19 cellular contexts compared by ENCODE assay signal in the genomic region with DNA sequence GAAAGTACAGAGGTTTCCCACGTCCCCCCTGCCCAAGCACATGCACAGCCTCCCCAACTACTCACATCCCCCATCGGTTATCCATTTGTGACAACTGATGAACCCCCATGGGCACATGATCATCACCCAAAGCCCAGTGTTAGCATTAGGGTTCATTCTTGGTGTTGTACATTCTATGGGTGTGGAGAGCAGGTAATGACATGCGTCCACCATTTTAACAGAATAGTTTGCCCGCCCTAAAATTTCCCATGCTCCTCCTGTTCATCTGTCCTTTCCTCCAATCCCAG.
DNase-seq lines count a peak whose midpoint lies in the region; ATAC-seq and TF ChIP-seq lines count a peak whose summit lies in the region.
"Had no signal": no experiment of that assay in that cellular context is flagged by ENCODE, and none has a peak within 500 bp of the region (broad histone marks: within the 10 kb centered on the region; RNA-seq: fewer than 3 reads in every experiment).

No MANE protein-coding gene starts in this region.

- TF ChIP-seq CTCF in OCI-LY7 (conservative IDR thresholded peaks at IDR 0.05; ENCODE audit: low read length): no peak

- no peaks in the 10 kb centered on the region for H3K9me3 Mint-ChIP-seq in activated naive CD4-positive, alpha-beta T cell treated with anti-CD3 and anti-CD28 coated beads for 36 hours
- H3K9me3 Mint-ChIP-seq: activated CD4-positive, alpha-beta memory T cell treated with anti-CD3 and anti-CD28 coated beads, Interleukin-2, amount 10 ng/mL, durations not matched to agents 7 days and 5 days; activated T-helper 2 cell treated with anti-CD3 and anti-CD28 coated beads, Interferon-gamma antibody, Interleukin-2, Interleukin-4, amounts not matched to agents 10 μg/mL and 5 μg/mL and 100 μg/mL, durations not matched to agents 14 hours and 24 hours and 36 hours; nephron; stimulated activated naive CD8-positive, alpha-beta T cell treated with anti-CD3 and anti-CD28 coated beads, Interleukin-15, amount 100 ng/mL, for 72 hours had no signal

- peaks cover 2% of the 10 kb centered on the region for H3K4me1 Mint-ChIP-seq in activated naive CD4-positive, alpha-beta T cell treated with anti-CD3 and anti-CD28 coated beads for 36 hours (ENCODE audit: low read depth)
- H3K4me1 Mint-ChIP-seq: activated CD4-positive, alpha-beta memory T cell treated with anti-CD3 and anti-CD28 coated beads, Interleukin-2, amount 10 ng/mL, durations not matched to agents 7 days and 5 days; stimulated activated naive CD8-positive, alpha-beta T cell treated with anti-CD3 and anti-CD28 coated beads, Interleukin-15, amount 100 ng/mL, for 72 hours had no signal

- H3K4me2 ChIP-seq in OCI-LY7 (ENCODE audit: low read length) (peak overlapping the region; percentile 61), GM23248 (ENCODE audit: unreplicated experiment) (no peak overlapping the region)

- no TSS peak for BruUV-seq in OCI-LY7 (replicated peaks; lab: Mats Ljungman, UMichigan)

- H3K27ac ChIP-seq in OCI-LY7 (ENCODE audit: low read depth, low read length, poor library complexity, severe bottlenecking) (peak overlapping the region; percentile 93), GM23248 (no peak overlapping the region)
- H3K27ac ChIP-seq: ascending aorta, left lung, right atrium auricular region had no signal

- CTCF ChIA-PET in OCI-LY7 (lab: Charles Lee; ENCODE audit: unreplicated experiment): no interaction called here
- CTCF ChIA-PET in activated naive CD4-positive, alpha-beta T cell treated with anti-CD3 and anti-CD28 coated beads for 36 hours (lab: Charles Lee): no interaction called here

- POLR2A ChIA-PET in OCI-LY7 (lab: Charles Lee): interaction anchor here (0.7 to 2.7 kb wide), 2 partner anchors 13 to 107 kb away, joined by 3 to 21 read pairs; a partner anchor contains a TSS

- 63 to 69% methylated on average over 4 of the region's 4 CpGs for WGBS in GM23248 (ENCODE audit: low coverage in 1 of 2, low lambda C conversion rate in 2 of 2, missing lambda C conversion rate in 2 of 2), 2 experiments

- no peaks in the 10 kb centered on the region for H3K36me3 Mint-ChIP-seq in activated naive CD4-positive, alpha-beta T cell treated with anti-CD3 and anti-CD28 coated beads for 36 hours (ENCODE audit: low read depth)

- intact Hi-C loops in OCI-LY7 (cut with micrococcal nuclease; ENCODE audit: unreplicated experiment): loop anchor here (5.0 to 10.0 kb wide), 2 partner anchors 523 to 756 kb away; a partner anchor contains a TSS
- intact Hi-C loops in activated naive CD4-positive, alpha-beta T cell treated with anti-CD3 and anti-CD28 coated beads for 36 hours (cut with micrococcal nuclease): no loop called here

- H3F3A ChIP-seq in GM23248 (ENCODE audit: insufficient read depth): 0 out of 2 replicates have a peak, but pooled peaks cover 13% of the 10 kb centered on the region

- H2AFZ ChIP-seq in OCI-LY7 (ENCODE audit: low read length) (no peak overlapping the region; the same call in 1 of the 2 replicates), GM23248 (no peak overlapping the region)

- H3K4me3 ChIP-seq in OCI-LY7 (ENCODE audit: low read depth, low read length, poor library complexity, severe bottlenecking) (peak overlapping the region; percentile 22), GM23248 (no peak overlapping the region)
- H3K4me3 ChIP-seq: ascending aorta, left lung, right atrium auricular region had no signal

- in situ Hi-C loops in GM23248 (cut with MboI): no loop called here

- H3K36me3 ChIP-seq in OCI-LY7 (ENCODE audit: insufficient read depth, low read length) (no peaks in the 10 kb centered on the region; the same call in 1 of the 2 replicates), GM23248 (ENCODE audit: low read depth) (no peaks in the 10 kb centered on the region)
- H3K36me3 ChIP-seq: ascending aorta, left lung, right atrium auricular region had no signal

- H3K4me1 ChIP-seq in OCI-LY7 (ENCODE audit: insufficient read depth, low read length, poor library complexity, severe bottlenecking): peaks cover 87% of the 10 kb centered on the region
- H3K4me1 ChIP-seq in GM23248 (ENCODE audit: insufficient read depth): peaks cover 9% of the 10 kb centered on the region
- H3K4me1 ChIP-seq: ascending aorta had no signal

- H3K79me2 ChIP-seq in OCI-LY7 (ENCODE audit: insufficient read depth, low read depth, low read length) (no peaks in the 10 kb centered on the region), GM23248 (ENCODE audit: insufficient read depth) (no peaks in the 10 kb centered on the region)

- no peak overlapping the region for H3K27ac Mint-ChIP-seq in activated naive CD4-positive, alpha-beta T cell treated with anti-CD3 and anti-CD28 coated beads for 36 hours
- H3K27ac Mint-ChIP-seq: activated CD4-positive, alpha-beta memory T cell treated with anti-CD3 and anti-CD28 coated beads, Interleukin-2, amount 10 ng/mL, durations not matched to agents 7 days and 5 days; activated T-helper 2 cell treated with anti-CD3 and anti-CD28 coated beads, Interferon-gamma antibody, Interleukin-2, Interleukin-4, amounts not matched to agents 10 μg/mL and 5 μg/mL and 100 μg/mL, durations not matched to agents 14 hours and 24 hours and 36 hours; stimulated activated naive CD8-positive, alpha-beta T cell treated with anti-CD3 and anti-CD28 coated beads, Interleukin-15, amount 100 ng/mL, for 72 hours had no signal

- H3K27me3 Mint-ChIP-seq in activated naive CD4-positive, alpha-beta T cell treated with anti-CD3 and anti-CD28 coated beads for 36 hours (ENCODE audit: low read depth): peaks cover 18% of the 10 kb centered on the region

- no peak overlapping the region for H3K9ac ChIP-seq in GM23248

- ATAC-seq in GM18508 (IDR thresholded peaks at IDR 0.05; ENCODE audit: insufficient read depth, unreplicated experiment) (peak; percentile 8), GM19463 (IDR thresholded peaks at IDR 0.05; ENCODE audit: unreplicated experiment) (peak; percentile 20), HG03039 (IDR thresholded peaks at IDR 0.05; ENCODE audit: unreplicated experiment) (peak; percentile 9), esophagus mucosa (no peak)
- ATAC-seq: left lung; Right ventricle myocardium inferior; stimulated activated naive CD8-positive, alpha-beta T cell treated with anti-CD3 and anti-CD28 coated beads, Interleukin-15, amount 100 ng/mL, for 72 hours had no signal

- peaks cover 8% of the 10 kb centered on the region; the same call in 1 of the 2 replicates for H3K9me3 ChIP-seq in OCI-LY7 (ENCODE audit: low read length)
- no peaks in the 10 kb centered on the region for H3K9me3 ChIP-seq in GM23248 (ENCODE audit: low read depth)
- H3K9me3 ChIP-seq: ascending aorta, left lung, right atrium auricular region had no signal

- H3K27me3 ChIP-seq in GM23248 (replicated peaks; ENCODE audit: insufficient read depth): no peaks in the 10 kb centered on the region; the same call in 1 of the 2 replicates
- H3K27me3 ChIP-seq: ascending aorta, left lung, right atrium auricular region had no signal

- no peaks in the 10 kb centered on the region for H3K9me2 ChIP-seq in OCI-LY7 (ENCODE audit: insufficient read depth, low read length)
- H3K9me2 ChIP-seq in GM23248 (ENCODE audit: insufficient read depth): no peaks in the 10 kb centered on the region

- H3K4me3 Mint-ChIP-seq in activated naive CD4-positive, alpha-beta T cell treated with anti-CD3 and anti-CD28 coated beads for 36 hours: no peak overlapping the region
- H3K4me3 Mint-ChIP-seq: activated CD4-positive, alpha-beta memory T cell treated with anti-CD3 and anti-CD28 coated beads, Interleukin-2, amount 10 ng/mL, durations not matched to agents 7 days and 5 days; nephron; stimulated activated naive CD8-positive, alpha-beta T cell treated with anti-CD3 and anti-CD28 coated beads, Interleukin-15, amount 100 ng/mL, for 72 hours had no signal

- H4K20me1 ChIP-seq in OCI-LY7 (ENCODE audit: insufficient read depth, low read length) (no peaks in the 10 kb centered on the region; the same call in 1 of the 2 replicates), GM23248 (ENCODE audit: insufficient read depth) (no peaks in the 10 kb centered on the region)

- DNase-seq in OCI-LY7 (ENCODE audit: low spot score) (peak; percentile 58), GM23248 (no peak), NCI-H1048 (lab: John Stamatoyannopoulos, UW) (no peak)
- no peak for DNase-seq in activated naive CD4-positive, alpha-beta T cell treated with anti-CD3 and anti-CD28 coated beads for 36 hours
- DNase-seq: activated CD4-positive, alpha-beta memory T cell treated with anti-CD3 and anti-CD28 coated beads, Interleukin-2, amount 10 ng/mL, durations not matched to agents 7 days and 5 days; hippocampal formation; left lung; NCI-H1436; NCI-H526; stimulated activated naive CD8-positive, alpha-beta T cell treated with anti-CD3 and anti-CD28 coated beads, Interleukin-15, amount 100 ng/mL, for 72 hours had no signal
